In genomic region chr1:225828706-225829344, GRCh38 we compare ENCODE assay signal across 31 cellular contexts.
"Had no signal": no experiment of that assay in that cellular context is flagged by ENCODE, and none has a peak within 500 bp of the region (broad histone marks: within the 10 kb centered on the region; RNA-seq: fewer than 3 reads in every experiment).

No MANE protein-coding gene starts in this region.

- H3K4me2 ChIP-seq: hepatocyte had no signal

- H3K4me1 Mint-ChIP-seq: activated B cell treated with CpG ODN at 0.5 μM for 24 hours; central memory CD8-positive, alpha-beta T cell; memory B cell; T-cell had no signal

- H2AFZ ChIP-seq: hepatocyte had no signal

- H3K4me3 ChIP-seq: hepatocyte, ovary, prostate gland, suprapubic skin, tibial artery had no signal

- H3K27ac ChIP-seq: hepatocyte, prostate gland, suprapubic skin, tibial artery had no signal

- DNase-seq: activated B cell treated with CpG ODN at 0.5 μM for 24 hours; activated CD4-positive, alpha-beta T cell treated with anti-CD3 and anti-CD28 coated beads, Interleukin-2, amount 50 U/mL, for 1 hour; activated CD8-positive, alpha-beta T cell treated with anti-CD3 and anti-CD28 coated beads for 36 hours; activated gamma-delta T cell treated with Interleukin-2 at 50 U/mL for 16 hours; activated naive CD4-positive, alpha-beta T cell treated with anti-CD3 and anti-CD28 coated beads, Interleukin-2, amount 50 U/mL, for 16 hours; activated T-cell treated with anti-CD3 and anti-CD28 coated beads, Interleukin-2, amount 50 U/mL, for 4 hours; amygdala; dermis blood vessel endothelial cell; effector CD4-positive, alpha-beta T cell; glutamatergic neuron; islet precursor cell; midbrain; naive thymus-derived CD4-positive, alpha-beta T cell; retina; stimulated activated CD4-positive, alpha-beta T cell treated with anti-CD3 and anti-CD28 coated beads, Interleukin-15, amount 100 ng/mL, for 24 hours; stimulated activated CD4-positive, alpha-beta T cell treated with anti-CD3 and anti-CD28 coated beads, Interleukin-2, amount 100 ng/mL, for 24 hours; stimulated activated naive CD4-positive, alpha-beta T cell; T-cell; tibial artery had no signal

- H3K27me3 ChIP-seq: hepatocyte, ovary, suprapubic skin, tibial artery had no signal

- H3K36me3 Mint-ChIP-seq: memory B cell; naive thymus-derived CD4-positive, alpha-beta T cell; T-cell had no signal

- H3K36me3 ChIP-seq: ovary, prostate gland had no signal

- ATAC-seq: activated CD8-positive, alpha-beta T cell treated with anti-CD3 and anti-CD28 coated beads for 36 hours; activated T-cell treated with anti-CD3 and anti-CD28 coated beads, Interleukin-2, amount 50 U/mL, for 4 hours; activated T-helper 17 cell treated with anti-CD3 and anti-CD28 coated beads, Interleukin-2, amount 50 U/mL, for 72 hours; naive thymus-derived CD4-positive, alpha-beta T cell; T-cell had no signal

- FAIRE-seq: bronchial epithelial cell, colon, endometrium, frontal cortex had no signal

- H3K9me3 ChIP-seq: ovary, prostate gland, suprapubic skin, tibial artery had no signal

- H3K27ac Mint-ChIP-seq: activated B cell treated with CpG ODN at 0.5 μM for 24 hours; activated CD8-positive, alpha-beta T cell treated with anti-CD3 and anti-CD28 coated beads for 36 hours; activated T-helper 17 cell treated with anti-CD3 and anti-CD28 coated beads, Interleukin-2, amount 50 U/mL, for 72 hours; memory B cell; naive thymus-derived CD4-positive, alpha-beta T cell; T-cell; T-helper 2 cell treated with Interferon-gamma antibody and Interleukin-4, amounts not matched to agents 5 μg/mL and 100 μg/mL, for 36 hours had no signal

- H3K9me3 Mint-ChIP-seq: activated B cell treated with CpG ODN at 0.5 μM for 24 hours; activated CD8-positive, alpha-beta T cell treated with anti-CD3 and anti-CD28 coated beads for 36 hours; activated T-cell treated with anti-CD3 and anti-CD28 coated beads, Interleukin-2, amount 50 U/mL, for 4 hours; activated T-helper 17 cell treated with anti-CD3 and anti-CD28 coated beads, Interleukin-2, amount 50 U/mL, for 72 hours; central memory CD8-positive, alpha-beta T cell; memory B cell; naive thymus-derived CD4-positive, alpha-beta T cell; T-cell; T-helper 2 cell treated with Interferon-gamma antibody and Interleukin-4, amounts not matched to agents 5 μg/mL and 100 μg/mL, for 36 hours had no signal

- H3K27me3 Mint-ChIP-seq: activated B cell treated with CpG ODN at 0.5 μM for 24 hours; activated CD8-positive, alpha-beta T cell treated with anti-CD3 and anti-CD28 coated beads for 36 hours; activated T-helper 17 cell treated with anti-CD3 and anti-CD28 coated beads, Interleukin-2, amount 50 U/mL, for 72 hours; central memory CD8-positive, alpha-beta T cell; naive thymus-derived CD4-positive, alpha-beta T cell; T-cell had no signal

- H3K4me3 Mint-ChIP-seq: activated B cell treated with CpG ODN at 0.5 μM for 24 hours; activated CD8-positive, alpha-beta T cell treated with anti-CD3 and anti-CD28 coated beads for 36 hours; activated T-cell treated with anti-CD3 and anti-CD28 coated beads, Interleukin-2, amount 50 U/mL, for 4 hours; activated T-helper 17 cell treated with anti-CD3 and anti-CD28 coated beads, Interleukin-2, amount 50 U/mL, for 72 hours; central memory CD8-positive, alpha-beta T cell; memory B cell; T-cell; T-helper 2 cell treated with Interferon-gamma antibody and Interleukin-4, amounts not matched to agents 5 μg/mL and 100 μg/mL, for 36 hours had no signal
